Comparison of ENCODE assay signal across 1 cellular context in the genomic region with DNA sequence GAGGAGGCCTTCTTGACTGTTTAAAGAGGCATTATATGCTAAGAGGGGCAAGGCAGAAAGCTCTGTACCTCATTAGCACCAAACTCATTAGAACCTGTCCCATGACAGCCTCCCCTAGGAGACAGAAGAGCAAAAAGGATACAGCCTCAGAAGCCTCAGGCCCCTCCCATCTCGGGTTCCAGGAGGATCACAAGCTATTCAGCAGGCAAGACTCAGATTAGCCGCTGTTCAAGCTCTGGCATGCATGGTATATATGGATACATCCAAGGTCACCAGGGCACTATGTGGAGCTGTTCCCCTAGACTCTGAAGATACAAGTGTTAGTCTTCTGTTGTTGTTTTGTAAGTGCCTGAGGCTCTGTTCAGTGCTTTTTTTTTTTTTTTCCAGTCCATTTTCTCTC.
TF ChIP-seq lines count a peak whose summit lies in the region.

No MANE protein-coding gene starts in this region.

TF ChIP-seq in A549, 52 proteins besides CTCF, POLR2A, EP300 and RAD21:
- TF ChIP-seq NFE2L2 (conservative IDR thresholded peaks at IDR 0.05; ENCODE audit: low read length) = no peak
- no peak for TF ChIP-seq CBX2 (IDR thresholded peaks at IDR 0.05; ENCODE audit: borderline replicate concordance, low read depth)
